ENCODE assay signal across 25 cellular contexts in genomic region chr1:154711416-154711815, GRCh38.
A peak's percentile ranks its signal among the peaks of the same experiment; 100 is the strongest.
DNase-seq lines count a peak whose midpoint lies in the region; ATAC-seq, FAIRE-seq and TF ChIP-seq lines count a peak whose summit lies in the region.
"Had no signal": no experiment of that assay in that cellular context is flagged by ENCODE, and none has a peak within 500 bp of the region (broad histone marks: within the 10 kb centered on the region; RNA-seq: fewer than 3 reads in every experiment).

No MANE protein-coding gene starts in this region.

- H3K9me3 ChIP-seq in BLaER1 treated with 17β-estradiol and CSF1 and Interleukin-3, amounts not matched to agents 10 nM and 100 nM (replicated peaks in 1 of 11) = no peaks in the 10 kb centered on the region
- H3K9me3 ChIP-seq: A549, BE2C, HAP-1 had no signal

- peak overlapping the region in 8 of 11 experiments; percentile 0 to 46 (median 27); a peak in 9 of 22 replicates for H3K4me2 ChIP-seq in BLaER1 treated with 17β-estradiol and CSF1 and Interleukin-3, amounts not matched to agents 10 nM and 100 nM
- H3K4me2 ChIP-seq: A549 had no signal

- no peaks in the 10 kb centered on the region for H3K36me3 ChIP-seq in BLaER1 treated with 17β-estradiol and CSF1 and Interleukin-3, amounts not matched to agents 10 nM and 100 nM
- H3K36me3 ChIP-seq in bronchial epithelial cell (ENCODE audit: control insufficient read depth, insufficient read depth, low read length) = no peaks in the 10 kb centered on the region
- H3K36me3 ChIP-seq: BE2C, HAP-1 had no signal

- no peak for ATAC-seq in GM19452 (IDR thresholded peaks at IDR 0.05; ENCODE audit: unreplicated experiment)
- ATAC-seq: A549; CD8-positive, alpha-beta T cell had no signal

- H3K9ac ChIP-seq in BLaER1 treated with 17β-estradiol and CSF1 and Interleukin-3, amounts not matched to agents 10 nM and 100 nM = no peak overlapping the region

- DNase-seq in NCI-H69 (lab: John Stamatoyannopoulos, UW) = peak; percentile 26
- DNase-seq in bronchial epithelial cell (ENCODE audit: low read depth) = peak; percentile 50
- peak; percentile 44 for DNase-seq in islet precursor cell
- no peak for DNase-seq in activated T-cell treated with anti-CD3 and anti-CD28 coated beads for 4 hours
- DNase-seq in DMS53 (lab: John Stamatoyannopoulos, UW) = no peak
- no peak for DNase-seq in kidney tubule cell (ENCODE audit: low spot score)
- DNase-seq: 8988T; ACHN; AML-193; BE2C; CD4-positive, CD25-positive, alpha-beta regulatory T cell; CD8-positive, alpha-beta T cell; DMS 273 treated with DMSO at 0.1 percent for 48 hours; DMS79 treated with DMSO at 0.1 percent for 48 hours; GOT3; HFFc6 had no signal

- no peak overlapping the region for H3K27ac ChIP-seq in BLaER1 treated with 17β-estradiol and CSF1 and Interleukin-3, amounts not matched to agents 10 nM and 100 nM
- H3K27ac ChIP-seq: A549, C4-2B had no signal

- no peaks in the 10 kb centered on the region for H3K27me3 ChIP-seq in BLaER1 treated with 17β-estradiol and CSF1 and Interleukin-3, amounts not matched to agents 10 nM and 100 nM
- H3K27me3 ChIP-seq in bronchial epithelial cell (ENCODE audit: control insufficient read depth, insufficient read depth, low read length) = no peaks in the 10 kb centered on the region
- H3K27me3 ChIP-seq: BE2C had no signal

- FAIRE-seq in bronchial epithelial cell (lab: Jason Lieb, UNC) = no peak
- FAIRE-seq: A549, D721Med, G401.6, GM19239, H54 had no signal

- H3K4me3 ChIP-seq in BLaER1 treated with 17β-estradiol and CSF1 and Interleukin-3, amounts not matched to agents 10 nM and 100 nM = no peak overlapping the region
- H3K4me3 ChIP-seq in bronchial epithelial cell (ENCODE audit: low read depth, low read length) = no peak overlapping the region
- H3K4me3 ChIP-seq: A549, HAP-1 had no signal

- peaks cover 25 to 44% (median 35%) of the 10 kb centered on the region in 10 experiments for H3K4me1 ChIP-seq in BLaER1 treated with 17β-estradiol and CSF1 and Interleukin-3, amounts not matched to agents 10 nM and 100 nM
- H3K4me1 ChIP-seq: A549, HAP-1 had no signal

- no peak for TF ChIP-seq CTCF in bronchial epithelial cell (IDR thresholded peaks at IDR 0.05; ENCODE audit: insufficient read depth, low read length, severe bottlenecking)

- no peaks in the 10 kb centered on the region for H4K20me1 ChIP-seq in BLaER1 treated with 17β-estradiol and CSF1 and Interleukin-3, amounts not matched to agents 10 nM and 100 nM

Comparison
In these comparisons a context has a peak if more than half of its experiments do, and no peak if none do; other contexts are left out.
1. DNase-seq: peak in NCI-H69 (single experiment), bronchial epithelial cell (single experiment) and islet precursor cell (single experiment); none in activated T-cell treated with anti-CD3 and anti-CD28 coated beads for 4 hours (single experiment), DMS53 (single experiment) and kidney tubule cell (single experiment).